9 cellular contexts compared by ENCODE assay signal in genomic region chr20:11454966-11455799, GRCh38.
DNase-seq lines count a peak whose midpoint lies in the region; ATAC-seq and TF ChIP-seq lines count a peak whose summit lies in the region.
"Had no signal": no experiment of that assay in that cellular context is flagged by ENCODE, and none has a peak within 500 bp of the region (broad histone marks: within the 10 kb centered on the region; RNA-seq: fewer than 3 reads in every experiment).

No MANE protein-coding gene starts in this region.

- CTCF ChIA-PET in T-cell (lab: Charles Lee) = no interaction called here

- DNase-seq in GM23338 (ENCODE audit: low spot score) (no peak), OCI-M1 (lab: John Stamatoyannopoulos, UW) (peak; percentile 40), fibroblast of pulmonary artery (ENCODE audit: low read depth) (peak; percentile 79), SIG-M5 (lab: John Stamatoyannopoulos, UW) (no peak), T-cell (no peak)
- no peak for DNase-seq in stimulated activated CD4-positive, alpha-beta T cell treated with anti-CD3 and anti-CD28 coated beads, Interleukin-1b, Interleukin-23, amount 100 ng/mL, for 48 hours
- DNase-seq: CD8-positive, alpha-beta T cell had no signal

- H3K36me3 ChIP-seq in ACC112 (ENCODE audit: insufficient read depth, low read length) = no peaks in the 10 kb centered on the region
- H3K36me3 ChIP-seq in GM23338 (ENCODE audit: insufficient read depth) = no peaks in the 10 kb centered on the region

- 0 out of 2 replicates have a peak overlapping the region, but pooled peaks have one; percentile 17 for H3K27ac Mint-ChIP-seq in GM23338
- no peak overlapping the region for H3K27ac Mint-ChIP-seq in T-cell
- H3K27ac Mint-ChIP-seq: CD8-positive, alpha-beta T cell had no signal

- no peak overlapping the region for H3K4me3 Mint-ChIP-seq in GM23338
- no peak overlapping the region for H3K4me3 Mint-ChIP-seq in T-cell
- H3K4me3 Mint-ChIP-seq: CD8-positive, alpha-beta T cell had no signal

- H4K20me1 ChIP-seq in GM23338 (replicated peaks; ENCODE audit: insufficient read depth) = no peaks in the 10 kb centered on the region

- H3K4me2 ChIP-seq in GM23338 = peak overlapping the region; percentile 35; the same call in 1 of the 2 replicates

- H3K36me3 Mint-ChIP-seq in GM23338 (ENCODE audit: low read depth) (no peaks in the 10 kb centered on the region), T-cell (no peaks in the 10 kb centered on the region)
- H3K36me3 Mint-ChIP-seq: CD8-positive, alpha-beta T cell had no signal

- TF ChIP-seq CTCF in GM23338 (conservative IDR thresholded peaks at IDR 0.05; ENCODE audit: low read depth in 2 of 2) (no peak), fibroblast of pulmonary artery (IDR thresholded peaks at IDR 0.05; ENCODE audit: low read length, missing control alignments) (no peak)

- H3K4me1 Mint-ChIP-seq in GM23338 (peaks cover 31% of the 10 kb centered on the region), T-cell (no peaks in the 10 kb centered on the region)

- H3K27me3 Mint-ChIP-seq in GM23338 (ENCODE audit: insufficient read depth, low read depth, poor library complexity) (peaks cover 2% of the 10 kb centered on the region), T-cell (no peaks in the 10 kb centered on the region)

- peaks cover 18% of the 10 kb centered on the region for H3K9me2 ChIP-seq in GM23338 (ENCODE audit: insufficient read depth)

- no peak for ATAC-seq in GM23338
- ATAC-seq in T-cell (replicated peaks in 1 of 4) = no peak
- no peak for ATAC-seq in HG03521 (IDR thresholded peaks at IDR 0.05; ENCODE audit: unreplicated experiment)
- ATAC-seq: CD8-positive, alpha-beta T cell had no signal

- H3K4me3 ChIP-seq in ACC112 (ENCODE audit: low read depth, low read length) (peak overlapping the region; percentile 64), GM23338 (no peak overlapping the region), fibroblast of pulmonary artery (replicated peaks; ENCODE audit: low read depth, low read length) (no peak overlapping the region)

- POLR2A ChIA-PET in T-cell (lab: Charles Lee) = no interaction called here

- H3K9me3 Mint-ChIP-seq in GM23338 = no peaks in the 10 kb centered on the region
- peaks cover 6 to 17% (median 10%) of the 10 kb centered on the region in 3 donors for H3K9me3 Mint-ChIP-seq in T-cell

- H3F3A ChIP-seq in GM23338 (replicated peaks; ENCODE audit: low read depth) = no peaks in the 10 kb centered on the region

- peaks cover 42% of the 10 kb centered on the region for H3K4me1 ChIP-seq in ACC112 (ENCODE audit: control insufficient read depth, insufficient read depth, low read length, unreplicated experiment)
- peaks cover 34% of the 10 kb centered on the region for H3K4me1 ChIP-seq in GM23338 (ENCODE audit: insufficient read depth)

- H3K27ac ChIP-seq in ACC112 (ENCODE audit: low read depth, low read length) (peak overlapping the region; percentile 77), GM23338 (ENCODE audit: low read depth) (no peak overlapping the region)

- no peaks in the 10 kb centered on the region for H3K79me2 ChIP-seq in ACC112 (ENCODE audit: control insufficient read depth, insufficient read depth, low read length, unreplicated experiment)
- H3K79me2 ChIP-seq in GM23338 (replicated peaks; ENCODE audit: insufficient read depth) = no peaks in the 10 kb centered on the region

- H3K27me3 ChIP-seq in ACC112 (ENCODE audit: insufficient read depth, low read length) (no peaks in the 10 kb centered on the region), GM23338 (ENCODE audit: insufficient read depth) (no peaks in the 10 kb centered on the region)

- peak overlapping the region; percentile 51 for H2AFZ ChIP-seq in ACC112 (ENCODE audit: low read length, unreplicated experiment)
- 0 out of 2 replicates have a peak overlapping the region, but pooled peaks have one; percentile 6 for H2AFZ ChIP-seq in GM23338

TF ChIP-seq in GM23338, 12 proteins besides CTCF, POLR2A, EP300 and RAD21 (continues in another document):
- TF ChIP-seq POLR2AphosphoS5 (IDR thresholded peaks at IDR 0.05; ENCODE audit: low read depth) (no peak), ZNF462 (CRISPR knock-in tag; IDR thresholded peaks at IDR 0.05) (no peak), STAT1 (IDR thresholded peaks at IDR 0.05; ENCODE audit: unreplicated experiment) (no peak), JUNB (IDR thresholded peaks at IDR 0.05; ENCODE audit: unreplicated experiment) (no peak), REST (IDR thresholded peaks at IDR 0.05; ENCODE audit: unreplicated experiment) (no peak), EZH2phosphoT487 (IDR thresholded peaks at IDR 0.05; ENCODE audit: unreplicated experiment) (no peak)

Comparison
In these comparisons a context has a peak if more than half of its experiments do, and no peak if none do; other contexts are left out.
1. DNase-seq: peak in OCI-M1 (single experiment) and fibroblast of pulmonary artery (single experiment); none in GM23338 (single experiment), stimulated activated CD4-positive, alpha-beta T cell treated with anti-CD3 and anti-CD28 coated beads, Interleukin-1b, Interleukin-23, amount 100 ng/mL, for 48 hours (single experiment), SIG-M5 (single experiment) and T-cell (0 of 34).